Comparison of ENCODE assay signal across 11 cellular contexts in genomic region chr17:77076046-77076882, GRCh38.
DNase-seq lines count a peak whose midpoint lies in the region; ATAC-seq and TF ChIP-seq lines count a peak whose summit lies in the region.
"Had no signal": no experiment of that assay in that cellular context is flagged by ENCODE, and none has a peak within 500 bp of the region (broad histone marks: within the 10 kb centered on the region; RNA-seq: fewer than 3 reads in every experiment).

No MANE protein-coding gene starts in this region.

- H3K27ac Mint-ChIP-seq in nephron = peak overlapping the region; percentile 39 to 58 (median 51)
- H3K27ac Mint-ChIP-seq: activated T-helper 17 cell treated with anti-CD3 and anti-CD28 coated beads, Interleukin-2, amount 50 U/mL, for 72 hours had no signal

- H3K9me3 Mint-ChIP-seq in nephron = no peaks in the 10 kb centered on the region
- H3K9me3 Mint-ChIP-seq: activated T-helper 17 cell treated with anti-CD3 and anti-CD28 coated beads, Interleukin-2, amount 50 U/mL, for 72 hours had no signal

- peak; percentile 26 for DNase-seq in Daoy (ENCODE audit: low read depth)
- DNase-seq in NCI-H187 treated with DMSO at 0.1 percent for 48 hours (lab: John Stamatoyannopoulos, UW) = peak; percentile 42
- no peak for DNase-seq in activated naive CD4-positive, alpha-beta T cell (lab: John Stamatoyannopoulos, UW)
- DNase-seq in erythroblast (lab: John Stamatoyannopoulos, UW) = no peak
- DNase-seq: retina, T-helper 2 cell had no signal

- peaks cover 9% of the 10 kb centered on the region for H3K4me1 Mint-ChIP-seq in nephron
- H3K4me1 Mint-ChIP-seq: activated T-helper 17 cell treated with anti-CD3 and anti-CD28 coated beads, Interleukin-2, amount 50 U/mL, for 72 hours had no signal

- TF ChIP-seq CTCF in WI38 (IDR thresholded peaks at IDR 0.05; ENCODE audit: low read depth, low read length) (no peak), nephron (IDR thresholded peaks at IDR 0.05; ENCODE audit: unreplicated experiment in 3 of 3) (no peak)

- peak overlapping the region; percentile 21 for H3K4me3 ChIP-seq in WI38 (ENCODE audit: low read depth, low read length)

- no peaks in the 10 kb centered on the region for H3K36me3 Mint-ChIP-seq in nephron (ENCODE audit: low read depth)

- ATAC-seq in HG02981 (IDR thresholded peaks at IDR 0.05; ENCODE audit: unreplicated experiment) (no peak), HG02973 (IDR thresholded peaks at IDR 0.05; ENCODE audit: unreplicated experiment) (no peak)
- ATAC-seq: activated T-helper 17 cell treated with anti-CD3 and anti-CD28 coated beads, Interleukin-2, amount 50 U/mL, for 72 hours had no signal

- no peak for TF ChIP-seq POLR2A in erythroblast (IDR thresholded peaks at IDR 0.05; ENCODE audit: low read length)

- peak overlapping the region; percentile 14 to 22 (median 19) for H3K4me3 Mint-ChIP-seq in nephron
- H3K4me3 Mint-ChIP-seq: activated T-helper 17 cell treated with anti-CD3 and anti-CD28 coated beads, Interleukin-2, amount 50 U/mL, for 72 hours had no signal

- H3K27me3 Mint-ChIP-seq in nephron (ENCODE audit: low read depth) = peaks cover 21% of the 10 kb centered on the region

Comparison
In these comparisons a context has a peak if more than half of its experiments do, and no peak if none do; other contexts are left out.
1. DNase-seq: peak in Daoy (single experiment) and NCI-H187 treated with DMSO at 0.1 percent for 48 hours (single experiment); none in activated naive CD4-positive, alpha-beta T cell (0 of 4) and erythroblast (0 of 2).